27 cellular contexts compared by ENCODE assay signal in genomic region chr17:76024353-76024752, GRCh38. TPM values are rescaled to one million over a fixed set of nuclear protein-coding genes. Genes with fewer than 3 reads are reported as not detected.
"Had no signal": no experiment of that assay in that cellular context is flagged by ENCODE, and none has a peak within 500 bp of the region (broad histone marks: within the 10 kb centered on the region; RNA-seq: fewer than 3 reads in every experiment).

No MANE protein-coding gene starts in this region.

- DNase-seq: activated CD4-positive, alpha-beta memory T cell treated with anti-CD3 and anti-CD28 coated beads for 36 hours; activated CD4-positive, alpha-beta T cell treated with anti-CD3 and anti-CD28 coated beads, Interleukin-2, amount 10 ng/mL, durations not matched to agents 7 days and 5 days; activated CD4-positive, CD25-positive, alpha-beta regulatory T cell; activated CD8-positive, alpha-beta memory T cell treated with anti-CD3 and anti-CD28 coated beads for 24 hours; activated effector memory CD4-positive, alpha-beta T cell treated with anti-CD3 and anti-CD28 coated beads, Interleukin-2, amount 50 U/mL, for 16 hours; activated naive CD4-positive, alpha-beta T cell treated with Interleukin-2 at 50 U/mL for 16 hours; activated naive CD8-positive, alpha-beta T cell treated with anti-CD3 and anti-CD28 coated beads, Interleukin-2, amount 50 U/mL, for 24 hours; activated T-cell treated with anti-CD3 and anti-CD28 coated beads, Interleukin-2, amount 50 U/mL, for 4 hours; amniotic stem cell; body of pancreas; KG1; NCI-H1092; NCI-H1417 treated with DMSO at 0.1 percent for 48 hours; NCI-H1694; NCI-H2029; NCI-H2107; NCI-H2171 treated with DMSO at 0.1 percent for 48 hours; NCI-H345; NCI-H510A treated with DMSO at 0.1 percent for 48 hours; NCI-H69; PC-3; SHP77 treated with DMSO at 0.1 percent for 48 hours; T-cell; T-helper 2 cell; T1000 had no signal

- H3K9me3 ChIP-seq: ascending aorta, body of pancreas had no signal

- H3K27ac Mint-ChIP-seq: activated CD4-positive, alpha-beta memory T cell treated with anti-CD3 and anti-CD28 coated beads for 36 hours; activated CD4-positive, alpha-beta T cell treated with anti-CD3 and anti-CD28 coated beads, Interleukin-2, amount 10 ng/mL, durations not matched to agents 7 days and 5 days; activated naive CD4-positive, alpha-beta T cell treated with anti-CD3 and anti-CD28 coated beads, Interleukin-2, amount 50 U/mL, for 72 hours; activated naive CD8-positive, alpha-beta T cell treated with anti-CD3 and anti-CD28 coated beads, Interleukin-2, amount 50 U/mL, for 24 hours had no signal

- H3K9me3 Mint-ChIP-seq: activated CD4-positive, alpha-beta memory T cell treated with anti-CD3 and anti-CD28 coated beads for 36 hours; activated CD4-positive, alpha-beta T cell treated with anti-CD3 and anti-CD28 coated beads, Interleukin-2, amount 10 ng/mL, durations not matched to agents 7 days and 5 days; activated naive CD4-positive, alpha-beta T cell treated with anti-CD3 and anti-CD28 coated beads, Interleukin-2, amount 50 U/mL, for 72 hours; activated naive CD8-positive, alpha-beta T cell treated with anti-CD3 and anti-CD28 coated beads, Interleukin-2, amount 50 U/mL, for 24 hours; activated T-cell treated with anti-CD3 and anti-CD28 coated beads, Interleukin-2, amount 50 U/mL, for 4 hours; T-cell had no signal

- H3K36me3 Mint-ChIP-seq: activated CD4-positive, alpha-beta memory T cell treated with anti-CD3 and anti-CD28 coated beads for 36 hours; activated naive CD4-positive, alpha-beta T cell treated with anti-CD3 and anti-CD28 coated beads, Interleukin-2, amount 50 U/mL, for 72 hours; T-cell had no signal

- H3K27ac ChIP-seq: ascending aorta, body of pancreas had no signal

- H3K4me1 ChIP-seq: ascending aorta had no signal

- H3K27me3 ChIP-seq: ascending aorta, body of pancreas had no signal

- H3K4me3 Mint-ChIP-seq: activated CD4-positive, alpha-beta memory T cell treated with anti-CD3 and anti-CD28 coated beads for 36 hours; activated CD4-positive, alpha-beta T cell treated with anti-CD3 and anti-CD28 coated beads, Interleukin-2, amount 10 ng/mL, durations not matched to agents 7 days and 5 days; activated naive CD8-positive, alpha-beta T cell treated with anti-CD3 and anti-CD28 coated beads, Interleukin-2, amount 50 U/mL, for 24 hours; activated T-cell treated with anti-CD3 and anti-CD28 coated beads, Interleukin-2, amount 50 U/mL, for 4 hours; T-cell had no signal

- H3K4me3 ChIP-seq: ascending aorta, body of pancreas had no signal

- H3K36me3 ChIP-seq: ascending aorta had no signal

- ATAC-seq: activated naive CD4-positive, alpha-beta T cell treated with anti-CD3 and anti-CD28 coated beads, Interleukin-2, amount 50 U/mL, for 72 hours; activated naive CD8-positive, alpha-beta T cell treated with anti-CD3 and anti-CD28 coated beads, Interleukin-2, amount 50 U/mL, for 24 hours; activated T-cell treated with anti-CD3 and anti-CD28 coated beads, Interleukin-2, amount 50 U/mL, for 4 hours; body of pancreas; PC-3; T-cell had no signal

- H3K27me3 Mint-ChIP-seq: activated CD4-positive, alpha-beta memory T cell treated with anti-CD3 and anti-CD28 coated beads for 36 hours; activated CD4-positive, alpha-beta T cell treated with anti-CD3 and anti-CD28 coated beads, Interleukin-2, amount 10 ng/mL, durations not matched to agents 7 days and 5 days; activated naive CD8-positive, alpha-beta T cell treated with anti-CD3 and anti-CD28 coated beads, Interleukin-2, amount 50 U/mL, for 24 hours; T-cell had no signal

RNA-seq across cellular contexts. Expression of gene EVPL, which starts 2.8 kb away (rescaled TPM):
- total RNA-seq: ascending aorta had no signal
